In the genomic region with DNA sequence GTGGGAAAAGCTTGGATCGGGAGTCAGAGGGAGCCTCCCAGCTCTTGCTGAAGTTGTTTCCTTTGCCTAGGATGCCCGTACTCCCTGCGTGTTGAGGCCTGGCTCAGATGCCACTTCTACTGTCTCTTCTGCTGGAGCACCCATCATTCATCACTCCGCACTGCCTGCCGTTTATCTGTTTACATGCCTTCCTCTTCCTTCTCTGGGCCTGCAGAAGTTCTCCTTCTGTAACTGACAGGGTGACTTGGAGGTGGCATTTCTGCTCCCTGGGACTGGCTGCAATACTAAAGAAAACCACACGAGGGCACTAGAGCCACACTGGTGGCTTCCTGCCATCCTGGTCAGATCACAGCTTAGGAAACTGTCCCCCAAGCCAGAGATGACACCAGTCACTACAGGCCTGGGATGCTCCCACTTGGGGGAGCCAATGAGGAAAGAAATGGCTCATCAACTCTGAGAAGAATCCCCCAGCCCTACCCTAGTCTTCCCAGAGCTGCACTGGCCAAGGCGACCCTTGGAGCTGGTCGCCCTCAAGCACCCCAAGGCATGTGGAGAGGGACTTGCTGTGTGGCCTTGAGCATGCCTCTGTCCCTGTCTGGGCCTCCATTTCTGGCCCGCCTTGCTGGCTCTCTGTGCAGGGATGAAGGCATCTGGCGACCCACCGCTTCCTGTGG, we compare ENCODE assay signal across 9 cellular contexts. TPM values are rescaled to one million over a fixed set of nuclear protein-coding genes. Genes with fewer than 3 reads are reported as not detected.
DNase-seq lines count a peak whose midpoint lies in the region; ATAC-seq and TF ChIP-seq lines count a peak whose summit lies in the region.
"Had no signal": no experiment of that assay in that cellular context is flagged by ENCODE, and none has a peak within 500 bp of the region (broad histone marks: within the 10 kb centered on the region; RNA-seq: fewer than 3 reads in every experiment).

No MANE protein-coding gene starts in this region.

- H3K79me1 ChIP-seq in neuronal stem cell (ENCODE audit: low read depth, low read length): peaks cover 1% of the 10 kb centered on the region

- H2BK15ac ChIP-seq in neuronal stem cell (ENCODE audit: low read length): no peak overlapping the region

- peak overlapping the region; percentile 20 for H2AFZ ChIP-seq in neuronal stem cell (ENCODE audit: low read length)

- H3K9me3 ChIP-seq in Peyer's patch: no peaks in the 10 kb centered on the region
- H3K9me3 ChIP-seq in neuronal stem cell (replicated peaks in 1 of 2; ENCODE audit: control insufficient read depth in 2 of 2, insufficient read depth in 1 of 2, low read depth in 1 of 2, low read length in 2 of 2): no peaks in the 10 kb centered on the region

- H3K4me1 Mint-ChIP-seq in activated T-cell treated with anti-CD3 and anti-CD28 coated beads, Interleukin-2, amount 50 U/mL, for 4 hours (ENCODE audit: low read depth): no peaks in the 10 kb centered on the region
- H3K4me1 Mint-ChIP-seq: activated naive CD4-positive, alpha-beta T cell treated with anti-CD3 and anti-CD28 coated beads, Interleukin-2, amount 50 U/mL, for 24 hours had no signal

- peak; percentile 76 for ATAC-seq in GM21390 (IDR thresholded peaks at IDR 0.05; ENCODE audit: unreplicated experiment)
- peak; percentile 80 to 82 for ATAC-seq in activated T-cell treated with anti-CD3 and anti-CD28 coated beads, Interleukin-2, amount 50 U/mL, for 4 hours

- H3K27me3 ChIP-seq in Peyer's patch: no peaks in the 10 kb centered on the region
- H3K27me3 ChIP-seq in neuronal stem cell (ENCODE audit: control insufficient read depth in 3 of 3, insufficient read depth in 3 of 3, low read depth in 1 of 3, low read length in 3 of 3): no peaks in the 10 kb centered on the region

- H4K8ac ChIP-seq in neuronal stem cell (ENCODE audit: low read depth, low read length): no peak overlapping the region

- no peak overlapping the region for H3K4me3 Mint-ChIP-seq in activated T-cell treated with anti-CD3 and anti-CD28 coated beads, Interleukin-2, amount 50 U/mL, for 4 hours
- H3K4me3 Mint-ChIP-seq: activated naive CD4-positive, alpha-beta T cell treated with anti-CD3 and anti-CD28 coated beads, Interleukin-2, amount 50 U/mL, for 24 hours had no signal

- H3K18ac ChIP-seq in neuronal stem cell (ENCODE audit: low read length): peak overlapping the region; percentile 66

- H2BK12ac ChIP-seq in neuronal stem cell (ENCODE audit: low read length): peak overlapping the region; percentile 59

- no CpG with 5 or more reads among the region's 11 CpGs for WGBS in neuronal stem cell (ENCODE audit: extremely low coverage in 2 of 2, insufficient read length in 2 of 2, insufficient replicate concordance in 1 of 2), 2 donors

- H3K27ac ChIP-seq in Peyer's patch (no peak overlapping the region), neuronal stem cell (replicated peaks; ENCODE audit: low read length) (no peak overlapping the region), temporal lobe (ENCODE audit: low read depth, low read length) (peak overlapping the region; percentile 19)

- peak overlapping the region; percentile 24 for H3K9ac ChIP-seq in neuronal stem cell (ENCODE audit: low read depth, low read length, poor library complexity)

- no peak overlapping the region for H2BK120ac ChIP-seq in neuronal stem cell (ENCODE audit: low read depth, low read length)

- H3K27me3 Mint-ChIP-seq in activated T-cell treated with anti-CD3 and anti-CD28 coated beads, Interleukin-2, amount 50 U/mL, for 4 hours (ENCODE audit: low read depth): peaks cover 5% of the 10 kb centered on the region
- H3K27me3 Mint-ChIP-seq: activated naive CD4-positive, alpha-beta T cell treated with anti-CD3 and anti-CD28 coated beads, Interleukin-2, amount 50 U/mL, for 24 hours had no signal

- H3K4ac ChIP-seq in neuronal stem cell (ENCODE audit: low read length): no peak overlapping the region

- no peaks in the 10 kb centered on the region for H3K36me3 Mint-ChIP-seq in activated T-cell treated with anti-CD3 and anti-CD28 coated beads, Interleukin-2, amount 50 U/mL, for 4 hours (ENCODE audit: insufficient read depth)
- H3K36me3 Mint-ChIP-seq: activated naive CD4-positive, alpha-beta T cell treated with anti-CD3 and anti-CD28 coated beads, Interleukin-2, amount 50 U/mL, for 24 hours had no signal

- peaks cover 0 to 12% (median 0%) of the 10 kb centered on the region in 3 donors for H3K36me3 ChIP-seq in Peyer's patch
- H3K36me3 ChIP-seq in neuronal stem cell (replicated peaks in 1 of 2; ENCODE audit: control insufficient read depth in 2 of 2, insufficient read depth in 2 of 2, low read length in 2 of 2): no peaks in the 10 kb centered on the region

- no peak overlapping the region for H3K4me3 ChIP-seq in Peyer's patch
- no peak overlapping the region for H3K4me3 ChIP-seq in fibroblast of villous mesenchyme (ENCODE audit: low read depth, low read length)
- H3K4me3 ChIP-seq in neuronal stem cell (ENCODE audit: low read length in 2 of 2): no peak overlapping the region

- H4K91ac ChIP-seq in neuronal stem cell (ENCODE audit: low read depth, low read length, poor library complexity): no peak overlapping the region

- peak; percentile 81 for DNase-seq in COLO668 (lab: John Stamatoyannopoulos, UW; ENCODE audit: unreplicated experiment)
- peak; percentile 80 for DNase-seq in KG1 (lab: John Stamatoyannopoulos, UW)
- peak; percentile 71 to 91 (median 85) for DNase-seq in Peyer's patch
- DNase-seq in activated T-cell treated with anti-CD3 and anti-CD28 coated beads, Interleukin-2, amount 50 U/mL, for 4 hours: peak; percentile 79
- peak; percentile 80 for DNase-seq in fibroblast of villous mesenchyme (ENCODE audit: low read depth)
- DNase-seq in neuronal stem cell (ENCODE audit: low spot score): peak; percentile 90

- no peak overlapping the region for H3K23ac ChIP-seq in neuronal stem cell (ENCODE audit: low read depth, low read length, poor library complexity)

- TF ChIP-seq POLR2A in Peyer's patch (IDR thresholded peaks at IDR 0.05): no peak

- peak overlapping the region; percentile 88 for H2AK5ac ChIP-seq in neuronal stem cell (ENCODE audit: low read depth, low read length)

- H3K4me1 ChIP-seq in Peyer's patch (no peaks in the 10 kb centered on the region), neuronal stem cell (ENCODE audit: control insufficient read depth in 2 of 2, insufficient read depth in 1 of 2, low read depth in 1 of 2, low read length in 2 of 2) (peaks cover 10 to 13% of the 10 kb centered on the region in 2 donors)

- H3K14ac ChIP-seq in neuronal stem cell (ENCODE audit: low read length): no peak overlapping the region

- peak overlapping the region; percentile 27 for H2BK5ac ChIP-seq in neuronal stem cell (ENCODE audit: low read length)

- TF ChIP-seq CTCF in Peyer's patch (IDR thresholded peaks at IDR 0.05) (peak; percentile 84 to 98 (median 97)), fibroblast of villous mesenchyme (IDR thresholded peaks at IDR 0.05; ENCODE audit: insufficient read depth, low read depth, low read length) (peak; percentile 99)

- no peaks in the 10 kb centered on the region for H3K9me3 Mint-ChIP-seq in activated T-cell treated with anti-CD3 and anti-CD28 coated beads, Interleukin-2, amount 50 U/mL, for 4 hours
- H3K9me3 Mint-ChIP-seq: activated naive CD4-positive, alpha-beta T cell treated with anti-CD3 and anti-CD28 coated beads, Interleukin-2, amount 50 U/mL, for 24 hours had no signal

- H3K4me2 ChIP-seq in neuronal stem cell (ENCODE audit: insufficient read depth, low read length, poor library complexity, severe bottlenecking): no peak overlapping the region

RNA-seq across cellular contexts. Expression of a gene that starts 9.7 kb away (rescaled TPM):
- total RNA-seq in Peyer's patch (10 to 100 TPM; 32.2 to 67.8 (median 57.8) TPM), fibroblast of villous mesenchyme (76.3 and 103 TPM in 2 replicates), temporal lobe (53.6 TPM)
- total RNA-seq in activated T-cell treated with anti-CD3 and anti-CD28 coated beads, Interleukin-2, amount 50 U/mL, for 4 hours: 10 to 100 TPM; 36.7 to 38.1 (median 37.7) TPM
- 16.4 TPM for polyA plus RNA-seq in neuronal stem cell (2013, experiment 1 of 2)
- polyA plus RNA-seq in neuronal stem cell (2013, experiment 2 of 2): 16.6 TPM
